Comparison of ENCODE assay signal across 17 cellular contexts in genomic region chr9:38335686-38336085, GRCh38.
"Had no signal": no experiment of that assay in that cellular context is flagged by ENCODE, and none has a peak within 500 bp of the region (broad histone marks: within the 10 kb centered on the region; RNA-seq: fewer than 3 reads in every experiment).

No MANE protein-coding gene starts in this region.

- H3K4me3 ChIP-seq: coronary artery, heart left ventricle, skin epidermis, stomach, thoracic aorta, transverse colon had no signal

- H3K27me3 ChIP-seq: heart left ventricle, neutrophil, stomach, transverse colon had no signal

- DNase-seq: effector CD8-positive, alpha-beta T cell; foreskin melanocyte; heart left ventricle; hippocampal formation; kidney glomerular epithelial cell; naive thymus-derived CD4-positive, alpha-beta T cell; posterior cingulate gyrus; stimulated activated CD4-positive, alpha-beta T cell treated with anti-CD3 and anti-CD28 coated beads, Interleukin-2, amount 100 ng/mL, for 24 hours; stimulated activated naive CD4-positive, alpha-beta T cell; stomach; substantia nigra; transverse colon had no signal

- ATAC-seq: naive thymus-derived CD4-positive, alpha-beta T cell; sciatic nerve had no signal

- H3K4me1 ChIP-seq: stomach, transverse colon had no signal

- H3K27ac Mint-ChIP-seq: naive thymus-derived CD4-positive, alpha-beta T cell had no signal

- H3K36me3 ChIP-seq: heart left ventricle, neutrophil, stomach, thoracic aorta, transverse colon had no signal

- H3K9me3 ChIP-seq: heart left ventricle, neutrophil, stomach, thoracic aorta, transverse colon had no signal

- H3K4me3 Mint-ChIP-seq: naive thymus-derived CD4-positive, alpha-beta T cell had no signal

- H3K27ac ChIP-seq: coronary artery, heart left ventricle, neutrophil, skin epidermis, stomach, thoracic aorta, transverse colon had no signal
